In the genomic region with DNA sequence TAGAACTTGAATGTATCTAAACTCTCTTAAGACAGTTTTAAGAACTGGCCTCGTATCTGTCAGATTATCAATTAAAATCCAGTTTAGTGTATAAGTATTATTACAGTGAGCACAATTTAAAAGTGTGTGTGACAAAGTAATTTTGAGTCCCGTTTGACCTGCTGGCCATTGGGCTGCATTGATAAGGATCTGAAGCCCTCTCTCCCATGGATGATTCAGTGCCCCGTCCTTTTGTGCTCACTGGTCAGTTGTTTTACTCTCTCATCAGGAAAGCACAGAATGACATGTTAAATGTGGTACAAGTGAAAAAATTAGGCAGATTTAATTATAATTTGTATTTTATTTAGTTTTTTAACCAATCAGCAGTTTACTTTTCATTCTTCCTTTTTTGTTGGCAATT, we compare ENCODE assay signal across 13 cellular contexts.
"Had no signal": no experiment of that assay in that cellular context is flagged by ENCODE, and none has a peak within 500 bp of the region (broad histone marks: within the 10 kb centered on the region; RNA-seq: fewer than 3 reads in every experiment).

No MANE protein-coding gene starts in this region.

- H3K9me3 Mint-ChIP-seq: activated naive CD4-positive, alpha-beta T cell treated with anti-CD3 and anti-CD28 coated beads, Interleukin-2, amount 10 ng/mL, durations not matched to agents 7 days and 5 days; activated T-helper 2 cell treated with anti-CD3 and anti-CD28 coated beads, Interferon-gamma antibody, Interleukin-2, Interleukin-4, amounts not matched to agents 10 μg/mL and 5 μg/mL and 100 μg/mL, durations not matched to agents 14 hours and 24 hours and 36 hours; dendritic cell treated with granulocyte-macrophage colony-stimulating factor and Interleukin-4, amounts not matched to agents 40 ng/mL and 50 ng/mL, for 4 days had no signal

- H3K27me3 Mint-ChIP-seq: activated naive CD4-positive, alpha-beta T cell treated with anti-CD3 and anti-CD28 coated beads, Interleukin-2, amount 10 ng/mL, durations not matched to agents 7 days and 5 days; dendritic cell treated with granulocyte-macrophage colony-stimulating factor and Interleukin-4, amounts not matched to agents 40 ng/mL and 50 ng/mL, for 4 days had no signal

- H3K4me3 ChIP-seq: adrenal gland, stomach, tibial nerve had no signal

- DNase-seq: activated naive CD4-positive, alpha-beta T cell treated with anti-CD3 and anti-CD28 coated beads, Interleukin-2, amount 10 ng/mL, durations not matched to agents 7 days and 5 days; adrenal gland; cerebellar nuclear complex; erythroblast; mesenchymal stem cell; stimulated activated CD4-positive, alpha-beta T cell treated with anti-CD3 and anti-CD28 coated beads, Interleukin-15, amount 100 ng/mL, for 24 hours; stimulated activated CD4-positive, alpha-beta T cell treated with anti-CD3 and anti-CD28 coated beads, Interleukin-4, amount 100 ng/mL, for 4 hours; stomach had no signal

- H3K27me3 ChIP-seq: adrenal gland, stomach, tibial nerve had no signal

- H3K9me3 ChIP-seq: adrenal gland, stomach, tibial nerve had no signal

- ATAC-seq: activated CD4-positive, CD25-positive, alpha-beta regulatory T cell treated with anti-CD3 and anti-CD28 coated beads, Interleukin-2, amount 50 U/mL, for 24 hours; left lobe of liver had no signal

- H3K27ac ChIP-seq: adrenal gland, tibial nerve had no signal

- H3K27ac Mint-ChIP-seq: activated naive CD4-positive, alpha-beta T cell treated with anti-CD3 and anti-CD28 coated beads, Interleukin-2, amount 10 ng/mL, durations not matched to agents 7 days and 5 days; activated T-helper 2 cell treated with anti-CD3 and anti-CD28 coated beads, Interferon-gamma antibody, Interleukin-2, Interleukin-4, amounts not matched to agents 10 μg/mL and 5 μg/mL and 100 μg/mL, durations not matched to agents 14 hours and 24 hours and 36 hours; dendritic cell treated with granulocyte-macrophage colony-stimulating factor and Interleukin-4, amounts not matched to agents 40 ng/mL and 50 ng/mL, for 4 days had no signal

- H3K4me1 Mint-ChIP-seq: activated naive CD4-positive, alpha-beta T cell treated with anti-CD3 and anti-CD28 coated beads, Interleukin-2, amount 10 ng/mL, durations not matched to agents 7 days and 5 days had no signal

- H3K4me3 Mint-ChIP-seq: activated naive CD4-positive, alpha-beta T cell treated with anti-CD3 and anti-CD28 coated beads, Interleukin-2, amount 10 ng/mL, durations not matched to agents 7 days and 5 days; dendritic cell treated with granulocyte-macrophage colony-stimulating factor and Interleukin-4, amounts not matched to agents 40 ng/mL and 50 ng/mL, for 4 days had no signal
